ENCODE assay signal across 8 cellular contexts in genomic region chr16:11396241-11397048, GRCh38. TPM values are rescaled to one million over a fixed set of nuclear protein-coding genes. Genes with fewer than 3 reads are reported as not detected.
DNase-seq lines count a peak whose midpoint lies in the region; FAIRE-seq and TF ChIP-seq lines count a peak whose summit lies in the region.

No MANE protein-coding gene starts in this region.

- no peaks in the 10 kb centered on the region for H3K23me2 ChIP-seq in H1 (ENCODE audit: low read depth, low read length)

- in situ Hi-C loops in GM13977 (cut with MboI; ENCODE audit: low pct_unique_long_range_greater_than_20kb, low sequenced_read_pairs, unreplicated experiment) = no loop called here

- H3K27ac Mint-ChIP-seq in mesothelial cell of epicardium = no peak overlapping the region

- H3K4ac ChIP-seq in H1 (replicated peaks; ENCODE audit: insufficient read length, low read depth, low read length) = no peak overlapping the region

- no peak overlapping the region for H3K14ac ChIP-seq in H1 (ENCODE audit: insufficient read length)

- no peaks in the 10 kb centered on the region for H3K36me3 ChIP-seq in H1 (ENCODE audit: control insufficient read depth in 2 of 4, insufficient read depth in 4 of 4, low read length in 3 of 4)

- peak; percentile 93 for DNase-seq in AG08395 (ENCODE audit: low spot score)
- peak; percentile 92 for DNase-seq in GM13977 (ENCODE audit: low spot score)
- DNase-seq in NCI-H526 treated with DMSO at 0.1 percent for 48 hours (lab: John Stamatoyannopoulos, UW) = peak; percentile 20
- peak; percentile 21 to 53 for DNase-seq in activated CD8-positive, alpha-beta memory T cell treated with anti-CD3 and anti-CD28 coated beads for 1 hour (ENCODE audit: extremely low read depth in 1 of 2, low read depth in 1 of 2)
- peak; percentile 60 to 98 for DNase-seq in H1 (ENCODE audit: low read depth in 1 of 2, low spot score in 2 of 2)
- peak; percentile 56 to 88 for DNase-seq in mesothelial cell of epicardium (ENCODE audit: low spot score in 2 of 2, unreplicated experiment in 2 of 2)
- DNase-seq in stimulated activated CD8-positive, alpha-beta memory T cell treated with anti-CD3 and anti-CD28 coated beads, Interleukin-15, amount 100 ng/mL, for 48 hours (ENCODE audit: low read depth in 2 of 2) = peak; percentile 27 to 33
- no peak for DNase-seq in NCI-H187 treated with DMSO at 0.1 percent for 48 hours (lab: John Stamatoyannopoulos, UW)

- no peak overlapping the region; the same call in 1 of the 2 replicates for H2BK12ac ChIP-seq in H1 (ENCODE audit: low read depth, low read length)

- WGBS in H1 (ENCODE audit: extremely low coverage in 1 of 2, insufficient coverage in 1 of 2, insufficient read length in 1 of 2, insufficient replicate concordance in 2 of 2, low coverage in 1 of 2, low lambda C conversion rate in 2 of 2, missing lambda C conversion rate in 1 of 2), 2 experiments = 56% methylated on average over 24 of the region's 24 CpGs; no CpG with 5 or more reads in 1 of the 2 experiments

- H2BK20ac ChIP-seq in H1 (ENCODE audit: low read length) = no peak overlapping the region

- peak overlapping the region; percentile 36; the same call in 1 of the 2 replicates for H4K8ac ChIP-seq in H1 (ENCODE audit: extremely low read depth, insufficient read depth, low read length)

- H3K27me3 Mint-ChIP-seq in mesothelial cell of epicardium (ENCODE audit: low read depth) = no peaks in the 10 kb centered on the region

- H3K4me1 Mint-ChIP-seq in mesothelial cell of epicardium = peaks cover 4% of the 10 kb centered on the region

- no peaks in the 10 kb centered on the region for H3K79me1 ChIP-seq in H1 (ENCODE audit: low read depth, low read length)

- no peaks in the 10 kb centered on the region for H3K79me2 ChIP-seq in H1 (ENCODE audit: control insufficient read depth in 1 of 2, insufficient read depth in 2 of 2, low read length in 2 of 2)

- peak; percentile 99 to 100 for TF ChIP-seq RAD21 in H1 (IDR thresholded peaks at IDR 0.05 in 1 of 2, conservative IDR thresholded peaks at IDR 0.05 in 1 of 2; ENCODE audit: low read depth in 2 of 2, low read length in 2 of 2)

- no peak overlapping the region for H3K4me2 ChIP-seq in H1 (ENCODE audit: insufficient read depth in 1 of 2, low read depth in 2 of 2, low read length in 2 of 2)

- H4K20me1 ChIP-seq in H1 (replicated peaks in 1 of 2; ENCODE audit: control insufficient read depth in 1 of 2, insufficient read depth in 2 of 2, low read length in 2 of 2) = no peaks in the 10 kb centered on the region

- H4K91ac ChIP-seq in H1 (replicated peaks; ENCODE audit: insufficient read length, low read length) = no peak overlapping the region

- no peak overlapping the region for H2BK15ac ChIP-seq in H1 (ENCODE audit: low read length)

- FAIRE-seq in H1 (lab: Jason Lieb, UNC) = peak; percentile 42

- no peaks in the 10 kb centered on the region for H3K36me3 Mint-ChIP-seq in mesothelial cell of epicardium

- H3K9ac ChIP-seq in H1 (replicated peaks in 1 of 4; ENCODE audit: extremely low read depth in 1 of 4, low read depth in 3 of 4, low read length in 3 of 4) = no peak overlapping the region

- H2AK5ac ChIP-seq in H1 (ENCODE audit: low read depth, low read length) = no peak overlapping the region

- H3K27ac ChIP-seq in H1 (ENCODE audit: low read depth, low read length) = no peak overlapping the region

- TF ChIP-seq CTCF in GM13977 (IDR thresholded peaks at IDR 0.05; ENCODE audit: extremely low read depth, insufficient read depth, missing control alignments) (peak; percentile 97), H1 (IDR thresholded peaks at IDR 0.05; ENCODE audit: control extremely low read depth in 1 of 3, insufficient read depth in 1 of 3, low read depth in 1 of 3, low read length in 3 of 3) (peak; percentile 96 to 97 (median 97)), mesothelial cell of epicardium (IDR thresholded peaks at IDR 0.05; ENCODE audit: unreplicated experiment) (peak; percentile 99)

- POLR2A ChIA-PET in H1 (lab: Charles Lee; ENCODE audit: partially characterized antibody) = interaction anchor here (0.6 to 1.9 kb wide), 5 partner anchors 9 to 394 kb away, joined by 3 to 6 read pairs (median 3); partner anchors contain the start of gene SOCS1

- no peak overlapping the region for H2BK120ac ChIP-seq in H1 (replicated peaks; ENCODE audit: low read depth, low read length)

- H3K4me3 ChIP-seq in H1 (ENCODE audit: extremely low read depth in 1 of 4, insufficient read depth in 2 of 4, low read depth in 3 of 4, low read length in 4 of 4) = no peak overlapping the region

- no peaks in the 10 kb centered on the region for H3K9me3 ChIP-seq in H1 (ENCODE audit: insufficient read depth in 2 of 2, low read depth in 1 of 2, low read length in 1 of 2)

- no peak overlapping the region for H3K56ac ChIP-seq in H1 (replicated peaks; ENCODE audit: insufficient read length, low read depth, low read length)

- no peak overlapping the region for H3K23ac ChIP-seq in H1 (ENCODE audit: insufficient read length)

- no peak overlapping the region for H4K5ac ChIP-seq in H1 (ENCODE audit: insufficient read length, low read depth, low read length)

- CTCF ChIA-PET in H1 (lab: Charles Lee; ENCODE audit: partially characterized antibody) = interaction anchor here (0.6 to 18.3 kb wide), 53 partner anchors 9 to 669 kb away, joined by 3 to 266 read pairs (median 4); a partner anchor contains a TSS

- no peak for TF ChIP-seq POLR2A in H1 (IDR thresholded peaks at IDR 0.05; ENCODE audit: control extremely low read depth in 1 of 2, low read depth in 2 of 2, low read length in 2 of 2)

- H3K27me3 ChIP-seq in H1 (replicated peaks in 1 of 4; ENCODE audit: control insufficient read depth in 3 of 4, extremely low read depth in 1 of 4, insufficient read depth in 3 of 4, low read length in 3 of 4) = no peaks in the 10 kb centered on the region

- H3K9me3 Mint-ChIP-seq in mesothelial cell of epicardium = no peaks in the 10 kb centered on the region

- H2BK5ac ChIP-seq in H1 (ENCODE audit: low read depth, low read length) = no peak overlapping the region

- H3K4me3 Mint-ChIP-seq in mesothelial cell of epicardium = no peak overlapping the region

- H3K18ac ChIP-seq in H1 (ENCODE audit: extremely low read depth, low read length) = no peak overlapping the region

- H3K4me1 ChIP-seq in H1 (replicated peaks in 1 of 4; ENCODE audit: control insufficient read depth in 3 of 4, insufficient read depth in 4 of 4, low read length in 3 of 4) = peaks cover 0 to 12% (median 7%) of the 10 kb centered on the region in 4 experiments; a peak in 4 of 7 replicates

- H2AFZ ChIP-seq in H1 (ENCODE audit: low read length) = 0 out of 2 replicates have a peak overlapping the region, but pooled peaks have one; percentile 48

- no peak for TF ChIP-seq EP300 in H1 (IDR thresholded peaks at IDR 0.05; ENCODE audit: borderline replicate concordance in 1 of 2, low read depth in 2 of 2, low read length in 2 of 2)

TF ChIP-seq in H1, 55 proteins besides CTCF, POLR2A, EP300 and RAD21 (continues in another document):
- TF ChIP-seq, protein P1, sequence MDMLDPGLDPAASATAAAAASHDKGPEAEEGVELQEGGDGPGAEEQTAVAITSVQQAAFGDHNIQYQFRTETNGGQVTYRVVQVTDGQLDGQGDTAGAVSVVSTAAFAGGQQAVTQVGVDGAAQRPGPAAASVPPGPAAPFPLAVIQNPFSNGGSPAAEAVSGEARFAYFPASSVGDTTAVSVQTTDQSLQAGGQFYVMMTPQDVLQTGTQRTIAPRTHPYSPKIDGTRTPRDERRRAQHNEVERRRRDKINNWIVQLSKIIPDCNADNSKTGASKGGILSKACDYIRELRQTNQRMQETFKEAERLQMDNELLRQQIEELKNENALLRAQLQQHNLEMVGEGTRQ (IDR thresholded peaks at IDR 0.05; ENCODE audit: low read length) = no peak
- no peak for TF ChIP-seq TCF12 (IDR thresholded peaks at IDR 0.05; ENCODE audit: low read depth, low read length)
- TF ChIP-seq GABPA (IDR thresholded peaks at IDR 0.05; ENCODE audit: borderline replicate concordance, insufficient read depth, low read length) = peak; percentile 73; the same call in 1 of the 2 replicates
- TF ChIP-seq JUND (IDR thresholded peaks at IDR 0.05; ENCODE audit: low read length) = peak; percentile 50; the same call in 1 of the 2 replicates
- no peak for TF ChIP-seq CHD1 (IDR thresholded peaks at IDR 0.05; ENCODE audit: low read depth, low read length)
- TF ChIP-seq JUN (IDR thresholded peaks at IDR 0.05; ENCODE audit: low read depth, low read length) = no peak
- no peak for TF ChIP-seq SP2 (IDR thresholded peaks at IDR 0.05; ENCODE audit: low read length)
- TF ChIP-seq CREB1 (IDR thresholded peaks at IDR 0.05) = 0 out of 2 replicates have a peak, but pooled peaks have one; percentile 14
- no peak for TF ChIP-seq RFX5 (IDR thresholded peaks at IDR 0.05; ENCODE audit: borderline replicate concordance, low read depth, low read length)
- TF ChIP-seq BCL11A (IDR thresholded peaks at IDR 0.05; ENCODE audit: low read depth in 2 of 2, low read length in 2 of 2) = no peak
- TF ChIP-seq TAF7 (optimal IDR thresholded peaks at IDR 0.05; ENCODE audit: borderline replicate concordance, low read depth, low read length) = no peak
- no peak for TF ChIP-seq CBX5 (IDR thresholded peaks at IDR 0.05; ENCODE audit: low read depth, low read length)
- TF ChIP-seq MAFK (IDR thresholded peaks at IDR 0.05; ENCODE audit: low read depth, low read length) = no peak
- no peak for TF ChIP-seq E2F6 (IDR thresholded peaks at IDR 0.05)

RNA-seq across cellular contexts. Expression of gene RMI2, which starts 51.2 kb away (rescaled TPM):
- total RNA-seq in H1 (2021; fragmentation: NEBNext Ultra II Directional; extraction: Animal tissue kit (Norgen Biotek cat#: 25700)) = 96.0 and 96.9 TPM in 2 replicates
- polyA plus RNA-seq in H1 (2011; rRNA removed) = 47.9 and 58.2 TPM in 2 replicates
- polyA plus RNA-seq in H1 (2011; cell fraction: cytosol; rRNA removed) = 78.9 TPM
- polyA plus RNA-seq in H1 (2011; cell fraction: nucleus; rRNA removed) = 19.3 TPM
- polyA plus RNA-seq in H1 (2012, experiment 1 of 2) = 71.5 to 77.9 TPM (median 76.5 TPM) in 4 replicates
- polyA plus RNA-seq in H1 (2012, experiment 2 of 2) = 74.2 TPM
- 71.5 TPM for polyA plus RNA-seq in H1 (2013, experiment 1 of 2)
- 71.5 TPM for polyA plus RNA-seq in H1 (2013, experiment 2 of 2)
- 29.7 and 43.5 TPM in 2 replicates for polyA minus RNA-seq in H1 (2011; rRNA and poly(A)+ RNA removed)
- 27.9 TPM for polyA minus RNA-seq in H1 (2011; cell fraction: cytosol; rRNA and poly(A)+ RNA removed)
- 24.2 TPM for polyA minus RNA-seq in H1 (2011; cell fraction: nucleus; rRNA and poly(A)+ RNA removed)
- total RNA-seq in mesothelial cell of epicardium = 18.6 to 22.4 TPM (median 19.1 TPM) in 3 replicates
